Comparison of ENCODE assay signal across 13 cellular contexts in genomic region chr15:52657338-52657737, GRCh38. TPM values are rescaled to one million over a fixed set of nuclear protein-coding genes. Genes with fewer than 3 reads are reported as not detected.
DNase-seq lines count a peak whose midpoint lies in the region; ATAC-seq and TF ChIP-seq lines count a peak whose summit lies in the region.
"Had no signal": no experiment of that assay in that cellular context is flagged by ENCODE, and none has a peak within 500 bp of the region (broad histone marks: within the 10 kb centered on the region; RNA-seq: fewer than 3 reads in every experiment).

No MANE protein-coding gene starts in this region.

- H3K4me2 ChIP-seq in SK-N-SH (no peak overlapping the region; the same call in 1 of the 2 replicates), mesenchymal stem cell (ENCODE audit: low read length, poor library complexity, severe bottlenecking) (no peak overlapping the region), PC-9 (no peak overlapping the region)

- no peak overlapping the region for H3K23ac ChIP-seq in mesenchymal stem cell (ENCODE audit: low read length in 2 of 2)

- TF ChIP-seq EP300 in SK-N-SH (IDR thresholded peaks at IDR 0.05; ENCODE audit: borderline replicate concordance in 1 of 2, low read depth in 1 of 2, low read length in 1 of 2): no peak

- H3K27me3 ChIP-seq in SK-N-SH (ENCODE audit: insufficient read depth) (no peaks in the 10 kb centered on the region), endocrine pancreas (ENCODE audit: control insufficient read depth, insufficient read depth, low read length) (no peaks in the 10 kb centered on the region), mesenchymal stem cell (ENCODE audit: control insufficient read depth in 1 of 2, insufficient read depth in 1 of 2, low read length in 2 of 2) (no peaks in the 10 kb centered on the region), PC-9 (ENCODE audit: insufficient read depth, low read depth) (no peaks in the 10 kb centered on the region)

- no peak overlapping the region for H3K4me3 ChIP-seq in SK-N-SH (ENCODE audit: low read depth in 2 of 2, low read length in 1 of 2)
- peak overlapping the region; percentile 26 for H3K4me3 ChIP-seq in endocrine pancreas (ENCODE audit: control insufficient read depth, insufficient read depth, low read length)
- H3K4me3 ChIP-seq in mesenchymal stem cell (ENCODE audit: insufficient read depth in 1 of 2, low read depth in 1 of 2, low read length in 2 of 2): no peak overlapping the region
- no peak overlapping the region for H3K4me3 ChIP-seq in PC-9

- peaks cover 3% of the 10 kb centered on the region for H3K79me1 ChIP-seq in mesenchymal stem cell (replicated peaks; ENCODE audit: low read length, poor library complexity, severe bottlenecking)

- 19% methylated on average over 1 of the region's 1 CpG for WGBS in SK-N-SH (ENCODE audit: low lambda C conversion rate)
- WGBS in mesenchymal stem cell: 86% methylated on average over 1 of the region's 1 CpG

- CTCF ChIA-PET in SK-N-SH (lab: Yijun Ruan, JAX) (interaction anchor here (1.2 kb wide), 1 partner anchor 13 kb away, joined by 3 read pairs; no protein-coding TSS in a partner anchor), PC-9 (lab: Charles Lee) (no interaction called here), HEK293T (lab: Yijun Ruan, JAX) (no interaction called here)

- H3K79me2 ChIP-seq in SK-N-SH (ENCODE audit: insufficient read depth) (no peaks in the 10 kb centered on the region), PC-9 (ENCODE audit: low read depth) (no peaks in the 10 kb centered on the region)

- peak; percentile 35; the same call in 1 of the 3 replicates for ATAC-seq in SK-N-SH treated with all-trans-retinoic acid at 6 μM for 48 hours
- ATAC-seq: T-helper 17 cell had no signal

- no peak overlapping the region for H4K91ac ChIP-seq in mesenchymal stem cell (ENCODE audit: low read length)

- no peak overlapping the region for H3K14ac ChIP-seq in mesenchymal stem cell (ENCODE audit: low read length in 2 of 2)

- no peak overlapping the region for H2BK12ac ChIP-seq in mesenchymal stem cell (ENCODE audit: low read length in 2 of 2)

- H2BK5ac ChIP-seq in mesenchymal stem cell (ENCODE audit: low read depth, low read length, poor library complexity, severe bottlenecking): no peak overlapping the region

- no peak overlapping the region for H3K18ac ChIP-seq in mesenchymal stem cell (ENCODE audit: low read depth in 1 of 2, low read length in 2 of 2)

- no peak for TF ChIP-seq RAD21 in SK-N-SH (IDR thresholded peaks at IDR 0.05; ENCODE audit: low read length)

- TF ChIP-seq CTCF in SK-N-SH (IDR thresholded peaks at IDR 0.05) (no peak), PC-9 (conservative IDR thresholded peaks at IDR 0.05) (no peak)

- no peak overlapping the region for H2BK120ac ChIP-seq in mesenchymal stem cell (ENCODE audit: low read depth, low read length)

- H3F3A ChIP-seq in SK-N-SH (replicated peaks; ENCODE audit: insufficient read depth) (peaks cover 16% of the 10 kb centered on the region), PC-9 (ENCODE audit: insufficient read depth, low read depth) (no peaks in the 10 kb centered on the region; the same call in 1 of the 2 replicates)

- H3K9me3 ChIP-seq in SK-N-SH (no peaks in the 10 kb centered on the region), endocrine pancreas (ENCODE audit: control insufficient read depth, low read length) (no peaks in the 10 kb centered on the region), mesenchymal stem cell (ENCODE audit: control insufficient read depth, low read length) (no peaks in the 10 kb centered on the region), PC-9 (ENCODE audit: insufficient read depth, low read depth) (no peaks in the 10 kb centered on the region)

- peak overlapping the region in 1 of 2 experiments; percentile 51; a peak in 2 of 4 replicates for H3K27ac ChIP-seq in SK-N-SH (ENCODE audit: low read depth in 2 of 2, low read length in 1 of 2)
- no peak overlapping the region for H3K27ac ChIP-seq in mesenchymal stem cell (ENCODE audit: low read length, poor library complexity, severe bottlenecking)
- H3K27ac ChIP-seq in PC-9: no peak overlapping the region

- DNase-seq in SK-N-SH: no peak
- DNase-seq in mesenchymal stem cell: no peak
- DNase-seq in PC-9: no peak
- DNase-seq in HEK293T (ENCODE audit: extremely low spot score): no peak
- no peak for DNase-seq in GM19238 (ENCODE audit: insufficient read length, low spot score)
- DNase-seq in DMS53 treated with DMSO at 0.1 percent for 48 hours (lab: John Stamatoyannopoulos, UW; ENCODE audit: unreplicated experiment): no peak
- DNase-seq: 8988T; naive B cell; NCI-H1048; stimulated activated CD4-positive, alpha-beta T cell treated with anti-CD3 and anti-CD28 coated beads, Interleukin-4, amount 100 ng/mL, for 1 hour; T-helper 17 cell had no signal

- no peak overlapping the region for H3K4ac ChIP-seq in mesenchymal stem cell (ENCODE audit: low read depth in 1 of 2, low read length in 2 of 2)

- H4K8ac ChIP-seq in mesenchymal stem cell (ENCODE audit: low read length): no peak overlapping the region

- H3K9me2 ChIP-seq in SK-N-SH (no peaks in the 10 kb centered on the region), PC-9 (ENCODE audit: insufficient read depth) (no peaks in the 10 kb centered on the region)

- H2AK5ac ChIP-seq in mesenchymal stem cell (ENCODE audit: low read length, severe bottlenecking): no peak overlapping the region

- no peak overlapping the region for H2BK15ac ChIP-seq in mesenchymal stem cell (ENCODE audit: low read depth, poor library complexity, severe bottlenecking)

- POLR2A ChIA-PET in SK-N-SH (lab: Yijun Ruan, JAX): no interaction called here
- POLR2A ChIA-PET in PC-9 (lab: Charles Lee; ENCODE audit: unreplicated experiment): no interaction called here
- POLR2A ChIA-PET in HEK293T (lab: Yijun Ruan, JAX): no interaction called here

- intact Hi-C loops in PC-9 (cut with micrococcal nuclease; ENCODE audit: unreplicated experiment): no loop called here

- H3K9ac ChIP-seq in SK-N-SH: no peak overlapping the region
- no peak overlapping the region for H3K9ac ChIP-seq in endocrine pancreas (ENCODE audit: control insufficient read depth, insufficient read depth, low read length)
- peak overlapping the region; percentile 13 for H3K9ac ChIP-seq in mesenchymal stem cell (ENCODE audit: low read length)

- H2AFZ ChIP-seq in SK-N-SH (ENCODE audit: low read depth) (no peak overlapping the region), mesenchymal stem cell (ENCODE audit: low read depth, low read length) (no peak overlapping the region), PC-9 (no peak overlapping the region)

- no TSS peak for BruUV-seq in PC-9 (replicated peaks; lab: Mats Ljungman, UMichigan)

- H3K4me1 ChIP-seq in SK-N-SH (ENCODE audit: control insufficient read depth in 1 of 2, insufficient read depth in 2 of 2, low read depth in 1 of 2, low read length in 1 of 2) (peaks cover 10 to 18% of the 10 kb centered on the region in 2 experiments; a peak in 3 of 4 replicates), endocrine pancreas (ENCODE audit: control insufficient read depth, insufficient read depth, low read length) (peaks cover 43% of the 10 kb centered on the region), mesenchymal stem cell (ENCODE audit: control insufficient read depth, insufficient read depth, low read depth, low read length) (no peaks in the 10 kb centered on the region), PC-9 (replicated peaks; ENCODE audit: insufficient read depth) (peaks cover 13% of the 10 kb centered on the region)

- peaks cover 7 to 14% of the 10 kb centered on the region in 2 experiments for H3K36me3 ChIP-seq in SK-N-SH (replicated peaks in 1 of 2; ENCODE audit: control insufficient read depth in 1 of 2, insufficient read depth in 2 of 2, low read length in 1 of 2)
- no peaks in the 10 kb centered on the region for H3K36me3 ChIP-seq in endocrine pancreas (ENCODE audit: control insufficient read depth, insufficient read depth, low read length)
- H3K36me3 ChIP-seq in mesenchymal stem cell (ENCODE audit: control insufficient read depth in 1 of 2, insufficient read depth in 2 of 2, low read depth in 1 of 2, low read length in 2 of 2): peaks cover 0 to 73% of the 10 kb centered on the region in 2 experiments
- H3K36me3 ChIP-seq in PC-9 (ENCODE audit: low read depth): no peaks in the 10 kb centered on the region

- H4K20me1 ChIP-seq in SK-N-SH (ENCODE audit: insufficient read depth): no peaks in the 10 kb centered on the region
- H4K20me1 ChIP-seq in PC-9 (ENCODE audit: insufficient read depth): no peaks in the 10 kb centered on the region; the same call in 1 of the 2 replicates

TF ChIP-seq in SK-N-SH, 30 proteins besides CTCF, POLR2A, EP300 and RAD21 (continues in another document):
- TF ChIP-seq GABPA (IDR thresholded peaks at IDR 0.05; ENCODE audit: low read depth) (no peak), EZH2phosphoT487 (IDR thresholded peaks at IDR 0.05; ENCODE audit: borderline replicate concordance, low read depth) (no peak), USF1 (IDR thresholded peaks at IDR 0.05; ENCODE audit: borderline replicate concordance, low read depth) (no peak), TEAD4 (IDR thresholded peaks at IDR 0.05; ENCODE audit: borderline replicate concordance, insufficient read depth) (no peak), RFX5 (IDR thresholded peaks at IDR 0.05; ENCODE audit: low read length) (no peak)

TF ChIP-seq in HEK293T, 16 proteins besides CTCF, POLR2A, EP300 and RAD21:
- no peak for TF ChIP-seq ARNT (IDR thresholded peaks at IDR 0.05)
- no peak for TF ChIP-seq FOXA1 (IDR thresholded peaks at IDR 0.05)
TF ChIP-seq in HEK293T: peak in this region for 0.

RNA-seq across cellular contexts. Expression of gene ATOSA, which starts 21.9 kb away (rescaled TPM):
- polyA plus RNA-seq in SK-N-SH (2012; rRNA removed): 7.4 and 10.9 TPM in 2 replicates
- polyA plus RNA-seq in SK-N-SH (2012; cell fraction: cytosol; rRNA removed): 8.2 and 9.2 TPM in 2 replicates
- polyA plus RNA-seq in SK-N-SH (2012; cell fraction: nucleus; rRNA removed): 23.1 and 33.3 TPM in 2 replicates
- 12.8 TPM for polyA plus RNA-seq in mesenchymal stem cell (2013, experiment 1 of 2)
- polyA plus RNA-seq in mesenchymal stem cell (2013, experiment 2 of 2): 12.2 TPM
- total RNA-seq in PC-9 (2021): 30.4 and 35.7 TPM in 2 replicates
